8 cellular contexts compared by ENCODE assay signal in genomic region chr20:62603021-62603906, GRCh38. TPM values are rescaled to one million over a fixed set of nuclear protein-coding genes. Genes with fewer than 3 reads are reported as not detected.
DNase-seq lines count a peak whose midpoint lies in the region; ATAC-seq, FAIRE-seq and TF ChIP-seq lines count a peak whose summit lies in the region.

No MANE protein-coding gene starts in this region.

- peaks cover 18% of the 10 kb centered on the region for H3K4me1 ChIP-seq in A673 (ENCODE audit: insufficient read depth, low read length, poor library complexity, severe bottlenecking)
- H3K4me1 ChIP-seq in keratinocyte (ENCODE audit: control insufficient read depth, extremely low read depth, insufficient read depth, low read length) = peaks cover 28% of the 10 kb centered on the region

- BruUV-seq in A673 (replicated peaks; lab: Mats Ljungman, UMichigan) = no TSS peak

- no peaks in the 10 kb centered on the region for H4K20me1 ChIP-seq in keratinocyte (ENCODE audit: control insufficient read depth, extremely low read depth, insufficient read depth, low read length)

- H3K27me3 ChIP-seq in A673 (replicated peaks; ENCODE audit: insufficient read depth, low read depth, low read length, poor library complexity) (no peaks in the 10 kb centered on the region), keratinocyte (ENCODE audit: control insufficient read depth, extremely low read depth, insufficient read depth, low read length) (peaks cover 64% of the 10 kb centered on the region)

- DNase-seq in A673 (ENCODE audit: low spot score) (peak; percentile 63), RWPE1 (ENCODE audit: low spot score) (peak; percentile 65), keratinocyte (ENCODE audit: low read depth, low spot score) (no peak), iPS-NIHi7 (ENCODE audit: extremely low spot score) (no peak)
- peak in 1 of 2 donors; percentile 90 for DNase-seq in activated naive CD4-positive, alpha-beta T cell treated with anti-CD3 and anti-CD28 coated beads, Interleukin-2, amount 50 U/mL, for 72 hours (ENCODE audit: low spot score in 2 of 2)

- peak overlapping the region; percentile 32 to 77 for H3K27ac Mint-ChIP-seq in activated naive CD4-positive, alpha-beta T cell treated with anti-CD3 and anti-CD28 coated beads, Interleukin-2, amount 50 U/mL, for 72 hours
- peak overlapping the region; percentile 72 for H3K27ac Mint-ChIP-seq in stimulated activated memory B cell treated with anti-CD40 and anti-IgM and Interleukin-4, amounts not matched to agents 10 μg/mL and 1 μg/mL and 100 μg/mL, for 72 hours

- intact Hi-C loops in A673 (cut with micrococcal nuclease; ENCODE audit: unreplicated experiment) = no loop called here

- peak overlapping the region; percentile 12 for H3K4me3 ChIP-seq in A673 (ENCODE audit: low read depth, low read length, poor library complexity, severe bottlenecking)
- peak overlapping the region in 1 of 3 experiments; percentile 57 for H3K4me3 ChIP-seq in keratinocyte (ENCODE audit: control insufficient read depth in 2 of 3, extremely low read depth in 1 of 3, insufficient read depth in 2 of 3, low read depth in 1 of 3, low read length in 3 of 3)

- H3K4me2 ChIP-seq in keratinocyte (ENCODE audit: control insufficient read depth, extremely low read depth, insufficient read depth, low read depth, low read length) = peak overlapping the region; percentile 80

- no peaks in the 10 kb centered on the region for H3K79me2 ChIP-seq in keratinocyte (ENCODE audit: control insufficient read depth, insufficient read depth, low read length)

- POLR2A ChIA-PET in A673 (lab: Charles Lee; ENCODE audit: low non-redundant PET) (interaction anchor here (0.7 kb wide), 1 partner anchor 191 kb away, joined by 3 read pairs; no protein-coding TSS in a partner anchor), RWPE1 (lab: Yijun Ruan, JAX; ENCODE audit: low non-redundant PET) (interaction anchor here (0.6 to 0.9 kb wide), 2 partner anchors 14 to 101 kb away, joined by 3 to 6 read pairs; no protein-coding TSS in a partner anchor)

- H3K4me1 Mint-ChIP-seq in stimulated activated memory B cell treated with anti-CD40 and anti-IgM and Interleukin-4, amounts not matched to agents 10 μg/mL and 1 μg/mL and 100 μg/mL, for 72 hours = peaks cover 74% of the 10 kb centered on the region

- H3K27ac ChIP-seq in A673 (ENCODE audit: low read depth, low read length, poor library complexity, severe bottlenecking) = no peak overlapping the region
- peak overlapping the region; percentile 90 for H3K27ac ChIP-seq in RWPE1
- no peak overlapping the region for H3K27ac ChIP-seq in keratinocyte (ENCODE audit: control insufficient read depth, insufficient read depth, low read length)

- H3K9me3 Mint-ChIP-seq in activated naive CD4-positive, alpha-beta T cell treated with anti-CD3 and anti-CD28 coated beads, Interleukin-2, amount 50 U/mL, for 72 hours = no peaks in the 10 kb centered on the region
- H3K9me3 Mint-ChIP-seq in stimulated activated memory B cell treated with anti-CD40 and anti-IgM and Interleukin-4, amounts not matched to agents 10 μg/mL and 1 μg/mL and 100 μg/mL, for 72 hours = no peaks in the 10 kb centered on the region

- TF ChIP-seq CTCF in A673 (conservative IDR thresholded peaks at IDR 0.05; ENCODE audit: low read depth, low read length) (no peak), RWPE1 (conservative IDR thresholded peaks at IDR 0.05; ENCODE audit: low read depth) (no peak), keratinocyte (optimal IDR thresholded peaks at IDR 0.05 in 1 of 3, IDR thresholded peaks at IDR 0.05 in 1 of 3, conservative IDR thresholded peaks at IDR 0.05 in 1 of 3; ENCODE audit: extremely low read depth in 1 of 3, insufficient read depth in 2 of 3, low read length in 3 of 3) (no peak)

- H3K36me3 Mint-ChIP-seq in activated naive CD4-positive, alpha-beta T cell treated with anti-CD3 and anti-CD28 coated beads, Interleukin-2, amount 50 U/mL, for 72 hours = no peaks in the 10 kb centered on the region
- no peaks in the 10 kb centered on the region for H3K36me3 Mint-ChIP-seq in stimulated activated memory B cell treated with anti-CD40 and anti-IgM and Interleukin-4, amounts not matched to agents 10 μg/mL and 1 μg/mL and 100 μg/mL, for 72 hours

- peak; percentile 37 for ATAC-seq in HG03108 (IDR thresholded peaks at IDR 0.05; ENCODE audit: unreplicated experiment)
- ATAC-seq in activated naive CD4-positive, alpha-beta T cell treated with anti-CD3 and anti-CD28 coated beads, Interleukin-2, amount 50 U/mL, for 72 hours = peak; percentile 72 to 78
- peak; percentile 52 for ATAC-seq in stimulated activated memory B cell treated with anti-CD40 and anti-IgM and Interleukin-4, amounts not matched to agents 10 μg/mL and 1 μg/mL and 100 μg/mL, for 72 hours
- ATAC-seq in HG03571 (IDR thresholded peaks at IDR 0.05; ENCODE audit: unreplicated experiment) = no peak

- dilution Hi-C loops in keratinocyte (cut with MboI; ENCODE audit: extremely low pct_ligation_motif_present, low sequenced_read_pairs) = no loop called here

- FAIRE-seq in keratinocyte (lab: Jason Lieb, UNC) = no peak

- H3K27me3 Mint-ChIP-seq in stimulated activated memory B cell treated with anti-CD40 and anti-IgM and Interleukin-4, amounts not matched to agents 10 μg/mL and 1 μg/mL and 100 μg/mL, for 72 hours = no peaks in the 10 kb centered on the region

- peak overlapping the region; percentile 49 for H3K4me3 Mint-ChIP-seq in stimulated activated memory B cell treated with anti-CD40 and anti-IgM and Interleukin-4, amounts not matched to agents 10 μg/mL and 1 μg/mL and 100 μg/mL, for 72 hours

- no peak overlapping the region for H2AFZ ChIP-seq in keratinocyte (ENCODE audit: control insufficient read depth, low read length)

- H3K9me1 ChIP-seq in keratinocyte (ENCODE audit: control insufficient read depth, extremely low read depth, insufficient read depth, low read length) = no peaks in the 10 kb centered on the region

- peak overlapping the region; percentile 28 for H3K9ac ChIP-seq in keratinocyte (ENCODE audit: control insufficient read depth, extremely low read depth, insufficient read depth, low read length)

- CTCF ChIA-PET in A673 (lab: Charles Lee) = no interaction called here
- CTCF ChIA-PET in RWPE1 (lab: Yijun Ruan, JAX) = interaction anchor here (0.6 to 4.9 kb wide), 4 partner anchors 14 to 188 kb away, joined by 3 to 44 read pairs (median 3); no protein-coding TSS in a partner anchor

- no peaks in the 10 kb centered on the region for H3K36me3 ChIP-seq in A673 (ENCODE audit: insufficient read depth, low read length, poor library complexity, severe bottlenecking)
- no peaks in the 10 kb centered on the region for H3K36me3 ChIP-seq in keratinocyte (ENCODE audit: control insufficient read depth in 2 of 2, extremely low read depth in 1 of 2, insufficient read depth in 2 of 2, low read length in 2 of 2)

- no peaks in the 10 kb centered on the region for H3K9me3 ChIP-seq in A673 (ENCODE audit: low read depth, low read length, poor library complexity, severe bottlenecking)
- H3K9me3 ChIP-seq in keratinocyte (ENCODE audit: control insufficient read depth, low read depth, low read length) = no peaks in the 10 kb centered on the region

RNA-seq across cellular contexts. Expression of gene SLCO4A1, which starts 39.0 kb away (rescaled TPM):
- total RNA-seq in A673 (2021) = 44.5 and 48.8 TPM in 2 replicates
- 10 to 100 TPM; 39.3 to 44.4 TPM for total RNA-seq in activated naive CD4-positive, alpha-beta T cell treated with anti-CD3 and anti-CD28 coated beads, Interleukin-2, amount 50 U/mL, for 72 hours
- polyA plus RNA-seq in keratinocyte = 0.43 to 1.8 TPM (median 1.4 TPM) in 3 replicates
- polyA plus RNA-seq in keratinocyte (2011; ENCODE audit: low read depth) = 19.0 TPM
- 0.28 and 0.35 TPM in 2 replicates for polyA plus RNA-seq in keratinocyte (2011; cell fraction: cytosol; rRNA removed)
- 1.6 and 2.7 TPM in 2 replicates for polyA plus RNA-seq in keratinocyte (2011; cell fraction: nucleus; rRNA removed)
- 1.1 and 42.6 TPM in 2 replicates for polyA plus RNA-seq in keratinocyte (2012; ENCODE audit: low replicate concordance)
- polyA minus RNA-seq in keratinocyte = 0.96 to 1.7 TPM (median 1.1 TPM) in 3 replicates
- 4.6 TPM for polyA minus RNA-seq in keratinocyte (2011; cell fraction: cytosol; rRNA and poly(A)+ RNA removed)
- polyA minus RNA-seq in keratinocyte (2011; cell fraction: nucleus; rRNA and poly(A)+ RNA removed) = 1.7 and 1.8 TPM in 2 replicates

Comparison
In these comparisons a context has a peak if more than half of its experiments do, and no peak if none do; other contexts are left out.
1. DNase-seq: peak in A673 (single experiment) and RWPE1 (single experiment); none in keratinocyte (single experiment) and iPS-NIHi7 (single experiment).